Comparison of ENCODE assay signal across 8 cellular contexts in genomic region chr1:32107742-32108661, GRCh38. TPM values are rescaled to one million over a fixed set of nuclear protein-coding genes. Genes with fewer than 3 reads are reported as not detected.
DNase-seq lines count a peak whose midpoint lies in the region; ATAC-seq and FAIRE-seq lines count a peak whose summit lies in the region.

Gene KPNA6 (plus strand): TSS chr1:32108056. CDS start chr1:32108131, 75 bp downstream.

- H3K4me3 ChIP-seq in effector memory CD4-positive, alpha-beta T cell (ENCODE audit: insufficient read depth, low read depth, low read length, poor library complexity, severe bottlenecking): peak within 1 kb of the TSS; percentile 93

- H3K9me3 ChIP-seq in effector memory CD4-positive, alpha-beta T cell (ENCODE audit: control insufficient read depth, low read length): no peaks in the 10 kb centered on the region

- DNase-seq in CD1c-positive myeloid dendritic cell (ENCODE audit: extremely low spot score) (peak; percentile 95), HTR-8/SVneo (ENCODE audit: insufficient read length, low spot score) (peak; percentile 78), NOMO-1 treated with DMSO at 0.1 percent for 48 hours (lab: John Stamatoyannopoulos, UW; ENCODE audit: unreplicated experiment) (peak; percentile 96), medulla oblongata (ENCODE audit: extremely low spot score) (peak; percentile 94)
- peak; percentile 82 to 90 (median 88) for DNase-seq in effector memory CD4-positive, alpha-beta T cell
- DNase-seq in stimulated activated CD4-positive, alpha-beta T cell treated with anti-CD3 and anti-CD28 coated beads, TNF-alpha, amount 100 ng/mL, for 48 hours (ENCODE audit: low read depth in 3 of 3): peak; percentile 76 to 80 (median 78)

- no peak for FAIRE-seq in HTR-8/SVneo (lab: Jason Lieb, UNC)

- POLR2A ChIA-PET in activated CD8-positive, alpha-beta memory T cell treated with anti-CD3 and anti-CD28 coated beads for 36 hours (lab: Charles Lee): interaction anchor here (0.7 to 2.4 kb wide), 7 partner anchors 35 to 228 kb away, joined by 3 to 17 read pairs (median 5); partner anchors contain the start of genes LCK, MARCKSL1 and TXLNA

- no peaks in the 10 kb centered on the region for H3K36me3 ChIP-seq in effector memory CD4-positive, alpha-beta T cell (ENCODE audit: control insufficient read depth, insufficient read depth, low read length)

- CTCF ChIA-PET in activated CD8-positive, alpha-beta memory T cell treated with anti-CD3 and anti-CD28 coated beads for 36 hours (lab: Charles Lee): interaction anchor here (0.5 to 1.9 kb wide), 10 partner anchors 10 to 1190 kb away, joined by 3 to 17 read pairs (median 3); partner anchors contain the start of gene TMEM39B

- H3K27me3 ChIP-seq in effector memory CD4-positive, alpha-beta T cell (replicated peaks; ENCODE audit: control insufficient read depth, insufficient read depth, low read length, poor library complexity, severe bottlenecking): no peaks in the 10 kb centered on the region

- peak; percentile 60 for ATAC-seq in GM19438 (IDR thresholded peaks at IDR 0.05; ENCODE audit: low read depth, unreplicated experiment)

- H3K27ac ChIP-seq in effector memory CD4-positive, alpha-beta T cell (ENCODE audit: insufficient read depth, low read length, poor library complexity, severe bottlenecking): peak within 1 kb of the TSS; percentile 91

- H3K4me1 ChIP-seq in effector memory CD4-positive, alpha-beta T cell (ENCODE audit: control insufficient read depth, insufficient read depth, low read length, poor library complexity, severe bottlenecking): peaks cover 28% of the 10 kb centered on the region

RNA-seq across cellular contexts. Expression of gene KPNA6, which starts in this region (rescaled TPM):
- 10 to 100 TPM; 89.6 to 97.1 TPM for total RNA-seq in activated CD8-positive, alpha-beta memory T cell treated with anti-CD3 and anti-CD28 coated beads for 36 hours

Comparison
In these comparisons a context has a peak if more than half of its experiments do, and no peak if none do; other contexts are left out.
1. Peak in every context shown above with its lines: DNase-seq, ATAC-seq, H3K4me3 ChIP-seq and H3K27ac ChIP-seq.